In the genomic region with DNA sequence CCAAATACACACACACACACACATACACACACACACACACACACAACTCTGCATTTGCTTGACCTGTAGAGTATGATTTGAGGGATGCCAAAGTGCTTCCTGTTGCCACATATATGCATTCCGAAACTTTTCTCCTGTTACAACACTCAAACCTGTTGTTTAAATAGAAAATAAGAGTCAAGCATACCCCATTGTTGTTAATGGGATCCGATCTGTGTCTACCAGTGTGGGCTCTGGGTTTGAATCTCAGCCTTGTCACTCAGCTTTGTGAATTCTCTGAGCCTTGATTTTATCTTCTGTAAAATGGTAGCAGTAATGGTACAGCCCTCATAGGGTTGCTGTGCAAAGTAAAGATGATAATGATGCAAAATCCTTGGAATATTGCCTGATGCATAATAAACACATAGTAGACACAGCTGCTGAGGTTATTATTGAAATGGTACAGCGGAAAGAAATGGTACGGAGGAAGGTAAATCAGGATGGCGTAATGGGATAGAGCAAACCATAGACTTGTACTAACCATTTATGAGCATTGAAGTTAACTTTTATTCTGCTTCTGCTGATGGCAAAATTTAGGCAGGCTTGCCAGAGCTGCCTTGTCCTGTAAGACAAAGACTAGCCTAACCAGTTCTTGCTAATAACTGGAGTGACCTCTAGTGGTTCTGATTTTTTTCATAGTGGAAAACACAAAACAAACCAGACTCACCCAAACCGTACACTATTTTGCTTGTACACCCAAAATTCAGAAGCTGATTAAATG, we compare ENCODE assay signal across 10 cellular contexts.
A peak's percentile ranks its signal among the peaks of the same experiment; 100 is the strongest.
DNase-seq lines count a peak whose midpoint lies in the region; ATAC-seq and TF ChIP-seq lines count a peak whose summit lies in the region.
"Had no signal": no experiment of that assay in that cellular context is flagged by ENCODE, and none has a peak within 500 bp of the region (broad histone marks: within the 10 kb centered on the region; RNA-seq: fewer than 3 reads in every experiment).

No MANE protein-coding gene starts in this region.

- TF ChIP-seq POLR2A in right lobe of liver (IDR thresholded peaks at IDR 0.05): no peak

- H3K4me1 ChIP-seq in right lobe of liver: no peaks in the 10 kb centered on the region
- H3K4me1 ChIP-seq: SJCRH30 had no signal

- no peaks in the 10 kb centered on the region for H3K9me3 ChIP-seq in right lobe of liver
- H3K9me3 ChIP-seq: ovary, SJCRH30 had no signal

- no TSS peak for BruUV-seq in MCF 10A (replicated peaks; lab: Mats Ljungman, UMichigan)

- no peaks in the 10 kb centered on the region for H3K27me3 Mint-ChIP-seq in MCF 10A (ENCODE audit: insufficient read depth, unreplicated experiment)
- H3K27me3 Mint-ChIP-seq in T-helper 2 cell treated with Interferon-gamma antibody and Interleukin-4, amounts not matched to agents 5 μg/mL and 100 μg/mL, for 36 hours (ENCODE audit: low read depth): peaks cover 9% of the 10 kb centered on the region

- no peaks in the 10 kb centered on the region for H3K36me3 Mint-ChIP-seq in MCF 10A (ENCODE audit: insufficient read depth, unreplicated experiment)
- H3K36me3 Mint-ChIP-seq in T-helper 2 cell treated with Interferon-gamma antibody and Interleukin-4, amounts not matched to agents 5 μg/mL and 100 μg/mL, for 36 hours (ENCODE audit: low read depth): no peaks in the 10 kb centered on the region

- no peaks in the 10 kb centered on the region for H3K36me3 ChIP-seq in right lobe of liver
- H3K36me3 ChIP-seq: ovary, SJCRH30 had no signal

- H3K4me3 ChIP-seq in right lobe of liver: no peak overlapping the region
- H3K4me3 ChIP-seq: ovary, SJCRH30 had no signal

- H3K27me3 ChIP-seq in right lobe of liver: no peaks in the 10 kb centered on the region
- H3K27me3 ChIP-seq: ovary, SJCRH30 had no signal

- CTCF ChIA-PET in MCF 10A (lab: Yijun Ruan, JAX): interaction anchor here (0.6 to 11.8 kb wide), 38 partner anchors 9 to 1020 kb away, joined by 3 to 197 read pairs (median 3); partner anchors contain the start of gene EDN1

- no peak overlapping the region for H3K27ac Mint-ChIP-seq in MCF 10A (ENCODE audit: low read depth, unreplicated experiment)
- H3K27ac Mint-ChIP-seq in T-helper 2 cell treated with Interferon-gamma antibody and Interleukin-4, amounts not matched to agents 5 μg/mL and 100 μg/mL, for 36 hours: no peak overlapping the region

- DNase-seq in GM04503 (ENCODE audit: low read depth) (peak; percentile 50), NCI-H2029 treated with DMSO at 0.1 percent for 48 hours (lab: John Stamatoyannopoulos, UW) (peak; percentile 47), MCF 10A (ENCODE audit: unreplicated experiment) (peak; percentile 55), right lobe of liver (no peak), NCI-H1694 (lab: John Stamatoyannopoulos, UW) (no peak)
- no peak for DNase-seq in activated CD8-positive, alpha-beta memory T cell treated with anti-CD3 and anti-CD28 coated beads, Interleukin-2, amount 50 U/mL, for 4 hours
- DNase-seq in T-helper 2 cell treated with Interferon-gamma antibody and Interleukin-4, amounts not matched to agents 5 μg/mL and 100 μg/mL, for 36 hours (ENCODE audit: low spot score): no peak

- TF ChIP-seq CTCF in MCF 10A (IDR thresholded peaks at IDR 0.05; ENCODE audit: unreplicated experiment): peak; percentile 64
- TF ChIP-seq CTCF in right lobe of liver (IDR thresholded peaks at IDR 0.05): peak; percentile 52 to 66 (median 58)

- 46% methylated on average over 6 of the region's 6 CpGs for WGBS in right lobe of liver (ENCODE audit: insufficient coverage, low coverage, low lambda C conversion rate, missing lambda C conversion rate)

- intact Hi-C loops in MCF 10A (cut with micrococcal nuclease): loop anchor here (1.0 kb wide), 3 partner anchors 99 to 311 kb away; no protein-coding TSS in a partner anchor
- intact Hi-C loops in right lobe of liver (cut with DNase I): loop anchor here (5.0 to 10.0 kb wide), 2 partner anchors 308 to 311 kb away; partner anchors contain the start of gene EDN1 (in 2 of the 2)

- H3K27ac ChIP-seq in right lobe of liver: no peak overlapping the region
- H3K27ac ChIP-seq: ovary, SJCRH30 had no signal

- POLR2A ChIA-PET in MCF 10A (lab: Yijun Ruan, JAX): interaction anchor here (0.6 to 9.3 kb wide), 10 partner anchors 26 to 403 kb away, joined by 3 to 116 read pairs (median 4); partner anchors contain the start of gene EDN1

- peaks cover 26% of the 10 kb centered on the region for H3K4me1 Mint-ChIP-seq in MCF 10A (ENCODE audit: insufficient read depth, unreplicated experiment)
- peaks cover 1% of the 10 kb centered on the region for H3K4me1 Mint-ChIP-seq in T-helper 2 cell treated with Interferon-gamma antibody and Interleukin-4, amounts not matched to agents 5 μg/mL and 100 μg/mL, for 36 hours (ENCODE audit: low read depth)

- no peaks in the 10 kb centered on the region for H3K9me3 Mint-ChIP-seq in MCF 10A (ENCODE audit: unreplicated experiment)
- no peaks in the 10 kb centered on the region for H3K9me3 Mint-ChIP-seq in T-helper 2 cell treated with Interferon-gamma antibody and Interleukin-4, amounts not matched to agents 5 μg/mL and 100 μg/mL, for 36 hours

- H3K4me3 Mint-ChIP-seq in MCF 10A (ENCODE audit: unreplicated experiment): no peak overlapping the region
- no peak overlapping the region for H3K4me3 Mint-ChIP-seq in T-helper 2 cell treated with Interferon-gamma antibody and Interleukin-4, amounts not matched to agents 5 μg/mL and 100 μg/mL, for 36 hours

- peak; percentile 72 to 85 (median 82) for ATAC-seq in right lobe of liver
- no peak for ATAC-seq in HG03108 (IDR thresholded peaks at IDR 0.05; ENCODE audit: unreplicated experiment)

Comparison
In these comparisons a context has a peak if more than half of its experiments do, and no peak if none do; other contexts are left out.
1. DNase-seq: peak in GM04503 (single experiment), NCI-H2029 treated with DMSO at 0.1 percent for 48 hours (single experiment) and MCF 10A (single experiment); none in right lobe of liver (0 of 3), activated CD8-positive, alpha-beta memory T cell treated with anti-CD3 and anti-CD28 coated beads, Interleukin-2, amount 50 U/mL, for 4 hours (single experiment), NCI-H1694 (single experiment) and T-helper 2 cell treated with Interferon-gamma antibody and Interleukin-4, amounts not matched to agents 5 μg/mL and 100 μg/mL, for 36 hours (single experiment).